18 cellular contexts compared by ENCODE assay signal in genomic region chr1:12587981-12588620, GRCh38. TPM values are rescaled to one million over a fixed set of nuclear protein-coding genes. Genes with fewer than 3 reads are reported as not detected.
DNase-seq lines count a peak whose midpoint lies in the region; ATAC-seq and TF ChIP-seq lines count a peak whose summit lies in the region.
"Had no signal": no experiment of that assay in that cellular context is flagged by ENCODE, and none has a peak within 500 bp of the region (broad histone marks: within the 10 kb centered on the region; RNA-seq: fewer than 3 reads in every experiment).

No MANE protein-coding gene starts in this region.

- H3K4me3 ChIP-seq in H7 (ENCODE audit: insufficient read depth, low read depth, low read length) (no peak overlapping the region), PC-3 (ENCODE audit: low read length) (no peak overlapping the region), brain microvascular endothelial cell (ENCODE audit: low read depth, low read length) (no peak overlapping the region), neuronal stem cell (ENCODE audit: low read length in 2 of 2) (no peak overlapping the region)
- H3K4me3 ChIP-seq: cardiac muscle cell, SK-N-MC, skin epidermis, thyroid gland had no signal

- intact Hi-C loops in PC-3 (cut with micrococcal nuclease) (no loop called here), head of caudate nucleus (cut with DNase I) (no loop called here)

- WGBS in neuronal stem cell (ENCODE audit: extremely low coverage in 2 of 2, insufficient read length in 2 of 2, insufficient replicate concordance in 1 of 2), 2 donors: no CpG with 5 or more reads among the region's 7 CpGs

- peaks cover 4% of the 10 kb centered on the region for H3K36me3 ChIP-seq in H7 (replicated peaks; ENCODE audit: control insufficient read depth, insufficient read depth, low read length)
- H3K36me3 ChIP-seq in PC-3 (ENCODE audit: low read depth, low read length): peaks cover 30% of the 10 kb centered on the region; the same call in 1 of the 2 replicates
- H3K36me3 ChIP-seq in brain microvascular endothelial cell (replicated peaks): peaks cover 76% of the 10 kb centered on the region
- no peaks in the 10 kb centered on the region for H3K36me3 ChIP-seq in neuronal stem cell (replicated peaks in 1 of 2; ENCODE audit: control insufficient read depth in 2 of 2, insufficient read depth in 2 of 2, low read length in 2 of 2)
- H3K36me3 ChIP-seq: cardiac muscle cell, thyroid gland had no signal

- CTCF ChIA-PET in PC-3 (lab: Charles Lee): no interaction called here

- no peak overlapping the region for H2BK5ac ChIP-seq in neuronal stem cell (ENCODE audit: low read length)

- H2BK12ac ChIP-seq in neuronal stem cell (ENCODE audit: low read length): no peak overlapping the region

- H3K4me1 ChIP-seq in PC-3 (ENCODE audit: insufficient read depth, low read length) (peaks cover 17% of the 10 kb centered on the region), neuronal stem cell (ENCODE audit: control insufficient read depth in 2 of 2, insufficient read depth in 1 of 2, low read depth in 1 of 2, low read length in 2 of 2) (peaks cover 0 to 9% of the 10 kb centered on the region in 2 donors)

- H3K9ac ChIP-seq in PC-3 (ENCODE audit: low read length) (no peak overlapping the region), neuronal stem cell (ENCODE audit: low read depth, low read length, poor library complexity) (no peak overlapping the region)

- H3K9me2 ChIP-seq in PC-3 (replicated peaks; ENCODE audit: low read length): no peaks in the 10 kb centered on the region

- H4K20me1 ChIP-seq in PC-3 (ENCODE audit: low read length): 0 out of 2 replicates have a peak, but pooled peaks cover 7% of the 10 kb centered on the region

- H3K27ac ChIP-seq in PC-3 (ENCODE audit: low read length) (peak overlapping the region; percentile 38), brain microvascular endothelial cell (peak overlapping the region; percentile 78), neuronal stem cell (replicated peaks; ENCODE audit: low read length) (no peak overlapping the region)
- H3K27ac ChIP-seq: cardiac muscle cell, SK-N-MC, skin epidermis, thyroid gland had no signal

- no peak overlapping the region for H3K14ac ChIP-seq in neuronal stem cell (ENCODE audit: low read length)

- H2AFZ ChIP-seq in PC-3 (ENCODE audit: low read length) (no peak overlapping the region), neuronal stem cell (ENCODE audit: low read length) (no peak overlapping the region)

- TF ChIP-seq CTCF in PC-3 (conservative IDR thresholded peaks at IDR 0.05; ENCODE audit: low read depth, low read length): no peak
- no peak for TF ChIP-seq CTCF in brain microvascular endothelial cell (IDR thresholded peaks at IDR 0.05; ENCODE audit: low read depth, low read length, missing control alignments)

- H3K4me2 ChIP-seq in PC-3 (ENCODE audit: low read length): peak overlapping the region; percentile 27
- H3K4me2 ChIP-seq in neuronal stem cell (ENCODE audit: insufficient read depth, low read length, poor library complexity, severe bottlenecking): no peak overlapping the region

- H2BK120ac ChIP-seq in neuronal stem cell (ENCODE audit: low read depth, low read length): no peak overlapping the region

- H3K79me1 ChIP-seq in neuronal stem cell (ENCODE audit: low read depth, low read length): no peaks in the 10 kb centered on the region

- peak overlapping the region; percentile 23 for H3K23ac ChIP-seq in neuronal stem cell (ENCODE audit: low read depth, low read length, poor library complexity)

- H2AK5ac ChIP-seq in neuronal stem cell (ENCODE audit: low read depth, low read length): peak overlapping the region; percentile 56

- H3K27me3 ChIP-seq in H7 (ENCODE audit: control insufficient read depth, insufficient read depth, low read length) (no peaks in the 10 kb centered on the region), PC-3 (ENCODE audit: low read length) (no peaks in the 10 kb centered on the region), brain microvascular endothelial cell (replicated peaks) (no peaks in the 10 kb centered on the region), neuronal stem cell (ENCODE audit: control insufficient read depth in 3 of 3, insufficient read depth in 3 of 3, low read depth in 1 of 3, low read length in 3 of 3) (peaks cover 0 to 17% (median 0%) of the 10 kb centered on the region in 3 experiments)
- H3K27me3 ChIP-seq: cardiac muscle cell, thyroid gland had no signal

- no TSS peak for BruUV-seq in PC-3 (replicated peaks; lab: Mats Ljungman, UMichigan)

- no peak overlapping the region for H4K8ac ChIP-seq in neuronal stem cell (ENCODE audit: low read depth, low read length)

- H3K79me2 ChIP-seq in PC-3 (ENCODE audit: low read length): peaks cover 89% of the 10 kb centered on the region

- POLR2A ChIA-PET in PC-3 (lab: Charles Lee; ENCODE audit: unreplicated experiment): no interaction called here

- no peak overlapping the region for H4K91ac ChIP-seq in neuronal stem cell (ENCODE audit: low read depth, low read length, poor library complexity)

- peak; percentile 91 for ATAC-seq in PC-3
- no peak for ATAC-seq in HG03571 (IDR thresholded peaks at IDR 0.05; ENCODE audit: unreplicated experiment)

- H3K18ac ChIP-seq in neuronal stem cell (ENCODE audit: low read length): no peak overlapping the region

- H3K4ac ChIP-seq in neuronal stem cell (ENCODE audit: low read length): no peak overlapping the region

- no peaks in the 10 kb centered on the region for H3K9me3 ChIP-seq in PC-3 (ENCODE audit: low read length)
- no peaks in the 10 kb centered on the region for H3K9me3 ChIP-seq in neuronal stem cell (replicated peaks in 1 of 2; ENCODE audit: control insufficient read depth in 2 of 2, insufficient read depth in 1 of 2, low read depth in 1 of 2, low read length in 2 of 2)
- H3K9me3 ChIP-seq: thyroid gland had no signal

- in situ Hi-C loops in brain microvascular endothelial cell (cut with HindIII; ENCODE audit: low pct_ligation_motif_present, low sequenced_read_pairs): no loop called here

- H3F3A ChIP-seq in PC-3 (ENCODE audit: low read length, unreplicated experiment): no peaks in the 10 kb centered on the region

- DNase-seq in H7 (peak; percentile 19), PC-3 (peak; percentile 91), brain microvascular endothelial cell (peak; percentile 77), neuronal stem cell (ENCODE audit: low spot score) (no peak), NCI-H82 treated with DMSO at 0.1 percent for 48 hours (lab: John Stamatoyannopoulos, UW; ENCODE audit: unreplicated experiment) (no peak), NCI-H2227 treated with DMSO at 0.1 percent for 48 hours (lab: John Stamatoyannopoulos, UW) (no peak), head of caudate nucleus (no peak)
- DNase-seq: COR-L47, hypothalamus, NCI-H146, NCI-H69, occipital lobe, thyroid gland had no signal

- H2BK15ac ChIP-seq in neuronal stem cell (ENCODE audit: low read length): no peak overlapping the region

RNA-seq across cellular contexts. Expression of gene DHRS3, which starts 29.9 kb away (rescaled TPM):
- 17.7 and 26.2 TPM in 2 replicates for total RNA-seq in H7 (2014; rRNA removed; shearing (Covaris generic))
- total RNA-seq in PC-3 (2014; rRNA removed): 105 and 116 TPM in 2 replicates
- polyA plus RNA-seq in neuronal stem cell (2013, experiment 1 of 2): 0.75 TPM
- polyA plus RNA-seq in neuronal stem cell (2013, experiment 2 of 2): 0.76 TPM

RNA-seq across cellular contexts. Expression of gene AADACL4, which starts 55.8 kb away (rescaled TPM):
- total RNA-seq in H7 (2014; rRNA removed; shearing (Covaris generic)): not detected in 2 replicates
- not detected in 2 replicates for total RNA-seq in PC-3 (2014; rRNA removed)
- not detected for polyA plus RNA-seq in neuronal stem cell (2013, experiment 1 of 2)
- polyA plus RNA-seq in neuronal stem cell (2013, experiment 2 of 2): not detected
- total RNA-seq: activated T-helper 2 cell treated with anti-CD3 and anti-CD28 coated beads, Interferon-gamma antibody, Interleukin-2, Interleukin-4, amounts not matched to agents 10 μg/mL and 5 μg/mL and 100 μg/mL, durations not matched to agents 14 hours and 24 hours and 36 hours; cardiac muscle cell; occipital lobe; thyroid gland had no signal
- polyA plus RNA-seq: cardiac muscle cell had no signal

Comparison
In these comparisons a context has a peak if more than half of its experiments do, and no peak if none do; other contexts are left out.
1. DNase-seq: peak in H7 (single experiment), PC-3 (single experiment) and brain microvascular endothelial cell (single experiment); none in neuronal stem cell (single experiment), NCI-H82 treated with DMSO at 0.1 percent for 48 hours (single experiment), NCI-H2227 treated with DMSO at 0.1 percent for 48 hours (single experiment) and head of caudate nucleus (0 of 42).